In the genomic region with DNA sequence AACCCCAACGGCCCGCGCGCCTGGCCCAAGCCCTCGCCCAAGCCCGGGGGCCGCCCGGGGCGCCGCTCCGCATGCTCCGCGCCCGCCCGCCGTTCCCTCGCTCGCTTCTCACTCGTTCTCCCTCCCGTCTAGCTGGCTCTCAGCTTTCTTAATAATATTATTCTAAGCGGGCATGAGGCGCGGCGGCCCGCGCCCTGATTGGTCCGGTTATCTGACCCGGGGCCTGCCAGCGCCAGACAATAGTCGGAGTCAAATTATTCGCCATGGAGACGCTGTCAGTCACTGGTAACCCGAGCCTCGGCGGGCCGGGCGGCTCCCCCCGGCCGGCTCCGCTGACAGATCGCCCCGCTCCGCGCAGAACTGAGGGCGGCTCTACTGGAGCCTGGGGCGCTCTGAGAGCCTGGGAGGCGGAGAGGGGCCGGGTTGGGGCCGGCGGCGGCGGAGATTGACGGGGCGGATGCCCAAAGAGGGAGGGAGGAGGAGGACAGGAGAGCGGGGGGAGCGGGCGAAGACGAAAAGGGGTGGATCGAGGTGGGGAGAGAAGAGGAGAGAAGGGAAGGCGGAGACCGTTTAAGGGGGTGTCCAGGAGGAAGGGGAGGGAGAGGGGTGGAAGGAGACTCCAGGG, we compare ENCODE assay signal across 8 cellular contexts. TPM values are rescaled to one million over a fixed set of nuclear protein-coding genes. Genes with fewer than 3 reads are reported as not detected.
DNase-seq lines count a peak whose midpoint lies in the region; ATAC-seq, FAIRE-seq and TF ChIP-seq lines count a peak whose summit lies in the region.

A gene (minus strand): TSS at position 150 of the 625 bp plus-strand sequence. CDS start 342 bp downstream, outside the sequence.

- peak; percentile 87 for DNase-seq in AG10803 (ENCODE audit: low read depth)
- DNase-seq in H7, result peak; percentile 99
- peak; percentile 92 to 96 for DNase-seq in NCI-H446 (lab: John Stamatoyannopoulos, UW)
- peak; percentile 95 to 98 (median 96) for DNase-seq in body of pancreas
- DNase-seq in iPS DF 19.7 (ENCODE audit: low read depth, low spot score), result peak; percentile 93
- DNase-seq in renal cortical epithelial cell (ENCODE audit: low read depth), result peak; percentile 83
- no peak for DNase-seq in GM12892 (ENCODE audit: insufficient read length)

- intact Hi-C loops in body of pancreas (cut with DNase I), result no loop called here

- no peaks in the 10 kb centered on the region for H3K36me3 ChIP-seq in H7 (replicated peaks; ENCODE audit: control insufficient read depth, insufficient read depth, low read length)
- H3K36me3 ChIP-seq in body of pancreas (replicated peaks in 1 of 2; ENCODE audit: insufficient read depth in 1 of 2, low read depth in 2 of 2), result no peaks in the 10 kb centered on the region

- peak; percentile 66 to 75 (median 69) for TF ChIP-seq POLR2A in body of pancreas (IDR thresholded peaks at IDR 0.05)
- no peak for TF ChIP-seq POLR2A in GM12892 (IDR thresholded peaks at IDR 0.05; ENCODE audit: low read depth, low read length)

- WGBS in body of pancreas, 2 donors, result 1% methylated on average over 45 to 61 of the region's 61 CpGs

- H3K9me3 ChIP-seq in body of pancreas, result no peaks in the 10 kb centered on the region

- H3K4me3 ChIP-seq in AG10803 (ENCODE audit: low read length), result peak within 1 kb of the TSS; percentile 56
- H3K4me3 ChIP-seq in H7 (ENCODE audit: insufficient read depth, low read depth, low read length), result peak within 1 kb of the TSS; percentile 50
- peak within 1 kb of the TSS; percentile 2 to 31 for H3K4me3 ChIP-seq in body of pancreas

- peak within 1 kb of the TSS; percentile 18 to 81 (median 77) for H3K27ac ChIP-seq in body of pancreas

- no peak for FAIRE-seq in GM12892 (lab: Jason Lieb, UNC)

- H3K4me1 ChIP-seq in body of pancreas, result peaks cover 62% of the 10 kb centered on the region

- H3K27me3 ChIP-seq in H7 (ENCODE audit: control insufficient read depth, insufficient read depth, low read length), result peaks cover 90% of the 10 kb centered on the region
- H3K27me3 ChIP-seq in body of pancreas, result peaks cover 0 to 18% of the 10 kb centered on the region in 2 donors

- TF ChIP-seq CTCF in AG10803 (conservative IDR thresholded peaks at IDR 0.05; ENCODE audit: low read length) (no peak), body of pancreas (IDR thresholded peaks at IDR 0.05) (no peak)

- peak; percentile 89 for ATAC-seq in body of pancreas
- no peak for ATAC-seq in HG03342 (IDR thresholded peaks at IDR 0.05; ENCODE audit: unreplicated experiment)

RNA-seq across cellular contexts. Expression of the gene that starts here (rescaled TPM):
- 0.07 and 0.80 TPM in 2 replicates for total RNA-seq in H7 (2014; rRNA removed; shearing (Covaris generic))
- total RNA-seq in body of pancreas, result 1 to 10 TPM; 2.3 to 5.2 TPM
- 0.05 and 0.35 TPM in 2 replicates for total RNA-seq in renal cortical epithelial cell
- polyA plus RNA-seq in GM12892 (2012; ENCODE audit: missing spikeins), result not detected

Comparison
In these comparisons a context has a peak if more than half of its experiments do, and no peak if none do; other contexts are left out.
1. Peak in DNase-seq and H3K4me3 ChIP-seq in H7; RNA of the gene not detected or under 1 TPM.
2. Peak in DNase-seq in renal cortical epithelial cell; RNA of the gene not detected or under 1 TPM.